1 cellular context compared by ENCODE assay signal in the genomic region with DNA sequence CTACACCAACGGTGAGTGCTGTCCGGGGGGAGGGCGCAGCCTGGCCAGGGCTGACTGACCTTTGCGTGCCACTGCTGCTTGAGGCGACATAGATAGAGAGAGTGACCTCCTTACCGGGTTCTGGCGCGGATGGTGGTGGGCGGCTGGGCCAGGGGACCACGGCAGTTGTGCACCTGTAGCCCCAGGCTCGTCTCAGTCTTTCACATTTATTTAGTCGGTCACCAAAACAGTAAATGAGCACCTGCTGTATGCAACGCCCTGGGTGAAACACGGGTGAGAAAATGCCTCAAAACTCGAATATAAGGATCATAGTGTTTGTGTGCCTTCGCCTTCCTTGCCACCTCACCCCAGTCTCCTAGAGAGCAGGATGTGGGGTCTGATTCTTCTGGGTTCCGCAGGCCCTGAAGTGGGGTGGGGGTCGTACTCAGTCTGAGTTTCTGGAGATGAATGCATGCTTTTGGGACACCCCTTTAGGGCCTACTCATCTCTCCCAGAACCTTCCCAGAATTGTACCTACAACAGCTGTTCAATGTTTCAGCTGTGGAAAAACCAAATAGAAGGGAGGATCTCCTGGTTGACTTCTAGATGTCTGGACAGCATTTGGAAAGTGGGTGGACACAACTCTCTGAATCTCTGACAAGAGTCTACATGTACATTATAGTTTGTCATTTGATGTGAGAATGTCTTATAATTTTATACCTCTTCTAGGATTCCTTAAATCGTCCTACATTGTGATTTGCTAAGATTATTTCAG.
TF ChIP-seq lines count a peak whose summit lies in the region.

No MANE protein-coding gene starts in this region.

TF ChIP-seq in K562, 482 proteins besides CTCF, POLR2A, EP300 and RAD21 (continues in another document):
- TF ChIP-seq SRF (CRISPR knock-in tag; IDR thresholded peaks at IDR 0.05) (no peak), CBX2 (IDR thresholded peaks at IDR 0.05; ENCODE audit: insufficient read depth, low read length, poor library complexity, severe bottlenecking) (no peak), MAFK (IDR thresholded peaks at IDR 0.05; ENCODE audit: low read length) (no peak), MEF2D (tag; conservative IDR thresholded peaks at IDR 0.05; ENCODE audit: low read depth) (no peak), MYBL2 (IDR thresholded peaks at IDR 0.05; ENCODE audit: low read depth) (no peak), MYBL2 (CRISPR knock-in tag; IDR thresholded peaks at IDR 0.05; ENCODE audit: borderline replicate concordance) (no peak), SMARCA4 (IDR thresholded peaks at IDR 0.05) (no peak), MTA2 (IDR thresholded peaks at IDR 0.05; ENCODE audit: low read depth) (no peak), CBX3 (IDR thresholded peaks at IDR 0.05; ENCODE audit: borderline replicate concordance in 1 of 2, low read length in 2 of 2) (0 out of 3 replicates have a peak, but pooled peaks of 1 of the 2 experiments have one; percentile 2), TAF15 (IDR thresholded peaks at IDR 0.05; ENCODE audit: low read depth, low read length) (no peak), MTF1 (CRISPR knock-in tag; IDR thresholded peaks at IDR 0.05; ENCODE audit: borderline replicate concordance) (no peak), ESRRA (IDR thresholded peaks at IDR 0.05; ENCODE audit: borderline replicate concordance, low read depth) (no peak), NR1H2 (CRISPR knock-in tag; IDR thresholded peaks at IDR 0.05) (0 out of 2 replicates have a peak, but pooled peaks have one; percentile 48), ZKSCAN8 (CRISPR knock-in tag; IDR thresholded peaks at IDR 0.05) (peak; percentile 89), DACH1 (IDR thresholded peaks at IDR 0.05; ENCODE audit: partially characterized antibody) (peak; percentile 70), IRF2 (CRISPR knock-in tag; IDR thresholded peaks at IDR 0.05) (no peak), PURB (CRISPR knock-in tag; IDR thresholded peaks at IDR 0.05; ENCODE audit: low read depth) (no peak), CBFB (CRISPR knock-in tag; IDR thresholded peaks at IDR 0.05) (0 out of 2 replicates have a peak, but pooled peaks have one; percentile 64), ZBTB7A (IDR thresholded peaks at IDR 0.05; ENCODE audit: borderline replicate concordance, control insufficient read depth, low read depth, low read length) (peak; percentile 42; the same call in 1 of the 2 replicates), ELF4 (CRISPR knock-in tag; IDR thresholded peaks at IDR 0.05) (no peak), MAFF (IDR thresholded peaks at IDR 0.05; ENCODE audit: low read length) (no peak), ZNF75A (CRISPR knock-in tag; IDR thresholded peaks at IDR 0.05) (no peak), RBM14 (IDR thresholded peaks at IDR 0.05; ENCODE audit: borderline replicate concordance, insufficient read depth, low read depth, low read length) (0 out of 2 replicates have a peak, but pooled peaks have one; percentile 28)
- TF ChIP-seq, protein P1, sequence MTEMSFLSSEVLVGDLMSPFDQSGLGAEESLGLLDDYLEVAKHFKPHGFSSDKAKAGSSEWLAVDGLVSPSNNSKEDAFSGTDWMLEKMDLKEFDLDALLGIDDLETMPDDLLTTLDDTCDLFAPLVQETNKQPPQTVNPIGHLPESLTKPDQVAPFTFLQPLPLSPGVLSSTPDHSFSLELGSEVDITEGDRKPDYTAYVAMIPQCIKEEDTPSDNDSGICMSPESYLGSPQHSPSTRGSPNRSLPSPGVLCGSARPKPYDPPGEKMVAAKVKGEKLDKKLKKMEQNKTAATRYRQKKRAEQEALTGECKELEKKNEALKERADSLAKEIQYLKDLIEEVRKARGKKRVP (CRISPR knock-in tag; IDR thresholded peaks at IDR 0.05), result 0 out of 2 replicates have a peak, but pooled peaks have one; percentile 11
- TF ChIP-seq, protein P2, sequence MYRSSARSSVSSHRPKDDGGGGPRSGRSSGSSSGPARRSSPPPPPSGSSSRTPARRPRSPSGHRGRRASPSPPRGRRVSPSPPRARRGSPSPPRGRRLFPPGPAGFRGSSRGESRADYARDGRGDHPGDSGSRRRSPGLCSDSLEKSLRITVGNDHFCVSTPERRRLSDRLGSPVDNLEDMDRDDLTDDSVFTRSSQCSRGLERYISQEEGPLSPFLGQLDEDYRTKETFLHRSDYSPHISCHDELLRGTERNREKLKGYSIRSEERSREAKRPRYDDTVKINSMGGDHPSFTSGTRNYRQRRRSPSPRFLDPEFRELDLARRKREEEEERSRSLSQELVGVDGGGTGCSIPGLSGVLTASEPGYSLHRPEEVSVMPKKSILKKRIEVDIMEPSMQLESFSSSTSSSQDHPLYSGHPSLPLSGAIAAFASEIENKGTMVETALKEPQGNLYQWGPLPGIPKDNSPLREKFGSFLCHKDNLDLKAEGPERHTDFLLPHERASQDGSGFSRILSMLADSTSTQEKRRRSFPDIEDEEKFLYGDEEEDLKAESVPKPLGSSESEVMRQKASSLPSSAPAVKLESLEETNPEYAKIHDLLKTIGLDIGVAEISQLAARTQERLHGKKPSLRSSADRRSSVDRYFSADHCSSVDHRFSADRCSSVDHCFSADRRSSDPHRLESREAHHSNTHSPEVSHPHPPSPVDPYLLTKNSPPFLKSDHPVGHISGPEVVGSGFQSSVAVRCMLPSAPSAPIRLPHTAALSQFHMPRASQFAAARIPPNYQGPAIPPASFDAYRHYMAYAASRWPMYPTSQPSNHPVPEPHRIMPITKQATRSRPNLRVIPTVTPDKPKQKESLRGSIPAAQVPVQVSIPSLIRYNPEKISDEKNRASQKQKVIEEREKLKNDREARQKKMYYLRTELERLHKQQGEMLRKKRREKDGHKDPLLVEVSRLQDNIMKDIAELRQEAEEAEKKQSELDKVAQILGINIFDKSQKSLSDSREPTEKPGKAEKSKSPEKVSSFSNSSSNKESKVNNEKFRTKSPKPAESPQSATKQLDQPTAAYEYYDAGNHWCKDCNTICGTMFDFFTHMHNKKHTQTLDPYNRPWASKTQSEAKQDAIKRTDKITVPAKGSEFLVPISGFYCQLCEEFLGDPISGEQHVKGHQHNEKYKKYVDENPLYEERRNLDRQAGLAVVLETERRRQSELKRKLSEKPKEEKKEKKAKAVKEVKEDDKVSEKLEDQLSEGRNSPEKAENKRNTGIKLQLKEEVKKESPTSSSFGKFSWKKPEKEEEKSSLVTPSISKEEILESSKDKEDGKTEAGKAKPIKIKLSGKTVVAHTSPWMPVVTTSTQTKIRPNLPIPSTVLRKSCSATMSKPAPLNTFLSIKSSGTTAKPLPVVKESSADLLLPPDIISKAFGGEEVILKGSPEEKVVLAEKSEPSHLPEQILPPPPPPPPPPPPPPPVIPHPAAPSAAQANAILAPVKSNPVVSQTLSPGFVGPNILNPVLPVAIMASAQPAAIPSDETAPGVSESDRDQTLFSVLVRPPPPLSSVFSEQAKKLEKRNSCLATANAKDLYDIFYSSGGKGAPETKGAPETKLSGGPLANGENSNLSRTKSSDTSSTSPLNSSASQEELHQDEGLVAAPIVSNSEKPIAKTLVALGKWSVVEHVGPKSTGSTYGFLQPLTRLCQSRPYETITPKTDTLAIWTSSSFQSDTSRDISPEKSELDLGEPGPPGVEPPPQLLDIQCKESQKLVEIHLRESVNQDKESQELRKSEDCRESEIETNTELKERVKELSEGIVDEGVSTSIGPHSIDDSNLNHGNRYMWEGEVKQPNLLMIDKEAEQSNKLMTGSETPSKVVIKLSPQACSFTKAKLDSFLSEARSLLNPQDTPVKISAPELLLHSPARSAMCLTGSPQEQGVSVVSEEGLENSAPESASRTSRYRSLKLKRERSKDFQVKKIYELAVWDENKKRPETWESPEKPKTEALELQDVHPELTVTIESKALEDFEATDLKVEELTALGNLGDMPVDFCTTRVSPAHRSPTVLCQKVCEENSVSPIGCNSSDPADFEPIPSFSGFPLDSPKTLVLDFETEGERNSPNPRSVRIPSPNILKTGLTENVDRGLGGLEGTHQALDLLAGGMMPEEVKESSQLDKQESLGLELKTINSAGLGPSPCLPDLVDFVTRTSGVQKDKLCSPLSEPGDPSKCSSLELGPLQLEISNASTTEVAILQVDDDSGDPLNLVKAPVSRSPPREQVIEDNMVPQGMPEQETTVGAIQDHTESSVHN (IDR thresholded peaks at IDR 0.05; ENCODE audit: borderline replicate concordance in 1 of 2, low read depth in 1 of 2), result no peak
- TF ChIP-seq, protein P3, sequence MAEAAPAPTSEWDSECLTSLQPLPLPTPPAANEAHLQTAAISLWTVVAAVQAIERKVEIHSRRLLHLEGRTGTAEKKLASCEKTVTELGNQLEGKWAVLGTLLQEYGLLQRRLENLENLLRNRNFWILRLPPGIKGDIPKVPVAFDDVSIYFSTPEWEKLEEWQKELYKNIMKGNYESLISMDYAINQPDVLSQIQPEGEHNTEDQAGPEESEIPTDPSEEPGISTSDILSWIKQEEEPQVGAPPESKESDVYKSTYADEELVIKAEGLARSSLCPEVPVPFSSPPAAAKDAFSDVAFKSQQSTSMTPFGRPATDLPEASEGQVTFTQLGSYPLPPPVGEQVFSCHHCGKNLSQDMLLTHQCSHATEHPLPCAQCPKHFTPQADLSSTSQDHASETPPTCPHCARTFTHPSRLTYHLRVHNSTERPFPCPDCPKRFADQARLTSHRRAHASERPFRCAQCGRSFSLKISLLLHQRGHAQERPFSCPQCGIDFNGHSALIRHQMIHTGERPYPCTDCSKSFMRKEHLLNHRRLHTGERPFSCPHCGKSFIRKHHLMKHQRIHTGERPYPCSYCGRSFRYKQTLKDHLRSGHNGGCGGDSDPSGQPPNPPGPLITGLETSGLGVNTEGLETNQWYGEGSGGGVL (CRISPR knock-in tag; IDR thresholded peaks at IDR 0.05), result no peak
- TF ChIP-seq, protein P4, sequence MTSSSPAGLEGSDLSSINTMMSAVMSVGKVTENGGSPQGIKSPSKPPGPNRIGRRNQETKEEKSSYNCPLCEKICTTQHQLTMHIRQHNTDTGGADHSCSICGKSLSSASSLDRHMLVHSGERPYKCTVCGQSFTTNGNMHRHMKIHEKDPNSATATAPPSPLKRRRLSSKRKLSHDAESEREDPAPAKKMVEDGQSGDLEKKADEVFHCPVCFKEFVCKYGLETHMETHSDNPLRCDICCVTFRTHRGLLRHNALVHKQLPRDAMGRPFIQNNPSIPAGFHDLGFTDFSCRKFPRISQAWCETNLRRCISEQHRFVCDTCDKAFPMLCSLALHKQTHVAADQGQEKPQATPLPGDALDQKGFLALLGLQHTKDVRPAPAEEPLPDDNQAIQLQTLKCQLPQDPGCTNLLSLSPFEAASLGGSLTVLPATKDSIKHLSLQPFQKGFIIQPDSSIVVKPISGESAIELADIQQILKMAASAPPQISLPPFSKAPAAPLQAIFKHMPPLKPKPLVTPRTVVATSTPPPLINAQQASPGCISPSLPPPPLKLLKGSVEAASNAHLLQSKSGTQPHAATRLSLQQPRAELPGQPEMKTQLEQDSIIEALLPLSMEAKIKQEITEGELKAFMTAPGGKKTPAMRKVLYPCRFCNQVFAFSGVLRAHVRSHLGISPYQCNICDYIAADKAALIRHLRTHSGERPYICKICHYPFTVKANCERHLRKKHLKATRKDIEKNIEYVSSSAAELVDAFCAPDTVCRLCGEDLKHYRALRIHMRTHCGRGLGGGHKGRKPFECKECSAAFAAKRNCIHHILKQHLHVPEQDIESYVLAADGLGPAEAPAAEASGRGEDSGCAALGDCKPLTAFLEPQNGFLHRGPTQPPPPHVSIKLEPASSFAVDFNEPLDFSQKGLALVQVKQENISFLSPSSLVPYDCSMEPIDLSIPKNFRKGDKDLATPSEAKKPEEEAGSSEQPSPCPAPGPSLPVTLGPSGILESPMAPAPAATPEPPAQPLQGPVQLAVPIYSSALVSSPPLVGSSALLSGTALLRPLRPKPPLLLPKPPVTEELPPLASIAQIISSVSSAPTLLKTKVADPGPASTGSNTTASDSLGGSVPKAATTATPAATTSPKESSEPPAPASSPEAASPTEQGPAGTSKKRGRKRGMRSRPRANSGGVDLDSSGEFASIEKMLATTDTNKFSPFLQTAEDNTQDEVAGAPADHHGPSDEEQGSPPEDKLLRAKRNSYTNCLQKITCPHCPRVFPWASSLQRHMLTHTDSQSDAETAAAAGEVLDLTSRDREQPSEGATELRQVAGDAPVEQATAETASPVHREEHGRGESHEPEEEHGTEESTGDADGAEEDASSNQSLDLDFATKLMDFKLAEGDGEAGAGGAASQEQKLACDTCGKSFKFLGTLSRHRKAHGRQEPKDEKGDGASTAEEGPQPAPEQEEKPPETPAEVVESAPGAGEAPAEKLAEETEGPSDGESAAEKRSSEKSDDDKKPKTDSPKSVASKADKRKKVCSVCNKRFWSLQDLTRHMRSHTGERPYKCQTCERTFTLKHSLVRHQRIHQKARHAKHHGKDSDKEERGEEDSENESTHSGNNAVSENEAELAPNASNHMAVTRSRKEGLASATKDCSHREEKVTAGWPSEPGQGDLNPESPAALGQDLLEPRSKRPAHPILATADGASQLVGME (CRISPR knock-in tag; IDR thresholded peaks at IDR 0.05), result no peak
- TF ChIP-seq, protein P5, sequence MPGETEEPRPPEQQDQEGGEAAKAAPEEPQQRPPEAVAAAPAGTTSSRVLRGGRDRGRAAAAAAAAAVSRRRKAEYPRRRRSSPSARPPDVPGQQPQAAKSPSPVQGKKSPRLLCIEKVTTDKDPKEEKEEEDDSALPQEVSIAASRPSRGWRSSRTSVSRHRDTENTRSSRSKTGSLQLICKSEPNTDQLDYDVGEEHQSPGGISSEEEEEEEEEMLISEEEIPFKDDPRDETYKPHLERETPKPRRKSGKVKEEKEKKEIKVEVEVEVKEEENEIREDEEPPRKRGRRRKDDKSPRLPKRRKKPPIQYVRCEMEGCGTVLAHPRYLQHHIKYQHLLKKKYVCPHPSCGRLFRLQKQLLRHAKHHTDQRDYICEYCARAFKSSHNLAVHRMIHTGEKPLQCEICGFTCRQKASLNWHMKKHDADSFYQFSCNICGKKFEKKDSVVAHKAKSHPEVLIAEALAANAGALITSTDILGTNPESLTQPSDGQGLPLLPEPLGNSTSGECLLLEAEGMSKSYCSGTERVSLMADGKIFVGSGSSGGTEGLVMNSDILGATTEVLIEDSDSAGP (CRISPR knock-in tag; IDR thresholded peaks at IDR 0.05), result 0 out of 2 replicates have a peak, but pooled peaks have one; percentile 4
- TF ChIP-seq, protein P6, sequence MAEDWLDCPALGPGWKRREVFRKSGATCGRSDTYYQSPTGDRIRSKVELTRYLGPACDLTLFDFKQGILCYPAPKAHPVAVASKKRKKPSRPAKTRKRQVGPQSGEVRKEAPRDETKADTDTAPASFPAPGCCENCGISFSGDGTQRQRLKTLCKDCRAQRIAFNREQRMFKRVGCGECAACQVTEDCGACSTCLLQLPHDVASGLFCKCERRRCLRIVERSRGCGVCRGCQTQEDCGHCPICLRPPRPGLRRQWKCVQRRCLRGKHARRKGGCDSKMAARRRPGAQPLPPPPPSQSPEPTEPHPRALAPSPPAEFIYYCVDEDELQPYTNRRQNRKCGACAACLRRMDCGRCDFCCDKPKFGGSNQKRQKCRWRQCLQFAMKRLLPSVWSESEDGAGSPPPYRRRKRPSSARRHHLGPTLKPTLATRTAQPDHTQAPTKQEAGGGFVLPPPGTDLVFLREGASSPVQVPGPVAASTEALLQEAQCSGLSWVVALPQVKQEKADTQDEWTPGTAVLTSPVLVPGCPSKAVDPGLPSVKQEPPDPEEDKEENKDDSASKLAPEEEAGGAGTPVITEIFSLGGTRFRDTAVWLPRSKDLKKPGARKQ (CRISPR knock-in tag; IDR thresholded peaks at IDR 0.05), result no peak
